In genomic region chr2:11542275-11542819, GRCh38 we compare ENCODE assay signal across 1 cellular context.
TF ChIP-seq lines count a peak whose summit lies in the region.

No MANE protein-coding gene starts in this region.

TF ChIP-seq in WTC11, 78 proteins besides CTCF, POLR2A, EP300 and RAD21 (continued from another document):
- TF ChIP-seq, protein P1, sequence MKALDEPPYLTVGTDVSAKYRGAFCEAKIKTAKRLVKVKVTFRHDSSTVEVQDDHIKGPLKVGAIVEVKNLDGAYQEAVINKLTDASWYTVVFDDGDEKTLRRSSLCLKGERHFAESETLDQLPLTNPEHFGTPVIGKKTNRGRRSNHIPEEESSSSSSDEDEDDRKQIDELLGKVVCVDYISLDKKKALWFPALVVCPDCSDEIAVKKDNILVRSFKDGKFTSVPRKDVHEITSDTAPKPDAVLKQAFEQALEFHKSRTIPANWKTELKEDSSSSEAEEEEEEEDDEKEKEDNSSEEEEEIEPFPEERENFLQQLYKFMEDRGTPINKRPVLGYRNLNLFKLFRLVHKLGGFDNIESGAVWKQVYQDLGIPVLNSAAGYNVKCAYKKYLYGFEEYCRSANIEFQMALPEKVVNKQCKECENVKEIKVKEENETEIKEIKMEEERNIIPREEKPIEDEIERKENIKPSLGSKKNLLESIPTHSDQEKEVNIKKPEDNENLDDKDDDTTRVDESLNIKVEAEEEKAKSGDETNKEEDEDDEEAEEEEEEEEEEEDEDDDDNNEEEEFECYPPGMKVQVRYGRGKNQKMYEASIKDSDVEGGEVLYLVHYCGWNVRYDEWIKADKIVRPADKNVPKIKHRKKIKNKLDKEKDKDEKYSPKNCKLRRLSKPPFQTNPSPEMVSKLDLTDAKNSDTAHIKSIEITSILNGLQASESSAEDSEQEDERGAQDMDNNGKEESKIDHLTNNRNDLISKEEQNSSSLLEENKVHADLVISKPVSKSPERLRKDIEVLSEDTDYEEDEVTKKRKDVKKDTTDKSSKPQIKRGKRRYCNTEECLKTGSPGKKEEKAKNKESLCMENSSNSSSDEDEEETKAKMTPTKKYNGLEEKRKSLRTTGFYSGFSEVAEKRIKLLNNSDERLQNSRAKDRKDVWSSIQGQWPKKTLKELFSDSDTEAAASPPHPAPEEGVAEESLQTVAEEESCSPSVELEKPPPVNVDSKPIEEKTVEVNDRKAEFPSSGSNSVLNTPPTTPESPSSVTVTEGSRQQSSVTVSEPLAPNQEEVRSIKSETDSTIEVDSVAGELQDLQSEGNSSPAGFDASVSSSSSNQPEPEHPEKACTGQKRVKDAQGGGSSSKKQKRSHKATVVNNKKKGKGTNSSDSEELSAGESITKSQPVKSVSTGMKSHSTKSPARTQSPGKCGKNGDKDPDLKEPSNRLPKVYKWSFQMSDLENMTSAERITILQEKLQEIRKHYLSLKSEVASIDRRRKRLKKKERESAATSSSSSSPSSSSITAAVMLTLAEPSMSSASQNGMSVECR (CRISPR knock-in tag; IDR thresholded peaks at IDR 0.05; ENCODE audit: borderline replicate concordance): no peak
- no peak for TF ChIP-seq ELF4 (CRISPR knock-in tag; IDR thresholded peaks at IDR 0.05; ENCODE audit: low read depth)
- no peak for TF ChIP-seq NFATC4 (CRISPR knock-in tag; IDR thresholded peaks at IDR 0.05)
- TF ChIP-seq E2F4 (CRISPR knock-in tag; IDR thresholded peaks at IDR 0.05; ENCODE audit: borderline replicate concordance, low read depth): no peak
- no peak for TF ChIP-seq ZNF512 (CRISPR knock-in tag; IDR thresholded peaks at IDR 0.05; ENCODE audit: borderline replicate concordance)
- TF ChIP-seq ZNF671 (CRISPR knock-in tag; IDR thresholded peaks at IDR 0.05): no peak
